1 cellular context compared by ENCODE assay signal in the genomic region with DNA sequence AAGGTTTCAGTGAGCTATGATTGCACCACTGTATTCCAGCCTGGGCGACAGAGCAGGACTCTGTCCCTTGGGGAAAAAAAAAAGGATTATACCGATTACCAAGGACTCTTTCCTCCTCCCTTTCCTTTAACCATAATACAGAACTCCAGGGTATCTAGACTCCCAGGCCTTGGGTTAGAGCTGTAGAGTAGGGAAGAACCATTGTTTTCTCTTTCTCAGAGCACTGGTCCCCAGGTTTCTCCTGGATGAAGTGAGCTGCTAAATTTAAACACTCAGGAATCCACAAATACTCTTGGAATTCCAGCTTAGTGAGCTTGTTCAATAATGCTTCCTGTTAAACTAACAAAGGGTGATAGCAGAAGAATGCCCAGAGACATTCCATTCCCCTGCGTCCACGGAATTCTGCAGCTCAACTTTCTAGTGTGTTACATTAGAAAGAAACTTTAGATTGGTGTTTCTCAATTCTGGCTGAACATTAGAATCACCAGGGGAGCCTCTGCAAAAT.
TF ChIP-seq lines count a peak whose summit lies in the region.

No MANE protein-coding gene starts in this region.

TF ChIP-seq in GM23338, 12 proteins besides CTCF, POLR2A, EP300 and RAD21 (continued from another document):
- TF ChIP-seq, protein P1, sequence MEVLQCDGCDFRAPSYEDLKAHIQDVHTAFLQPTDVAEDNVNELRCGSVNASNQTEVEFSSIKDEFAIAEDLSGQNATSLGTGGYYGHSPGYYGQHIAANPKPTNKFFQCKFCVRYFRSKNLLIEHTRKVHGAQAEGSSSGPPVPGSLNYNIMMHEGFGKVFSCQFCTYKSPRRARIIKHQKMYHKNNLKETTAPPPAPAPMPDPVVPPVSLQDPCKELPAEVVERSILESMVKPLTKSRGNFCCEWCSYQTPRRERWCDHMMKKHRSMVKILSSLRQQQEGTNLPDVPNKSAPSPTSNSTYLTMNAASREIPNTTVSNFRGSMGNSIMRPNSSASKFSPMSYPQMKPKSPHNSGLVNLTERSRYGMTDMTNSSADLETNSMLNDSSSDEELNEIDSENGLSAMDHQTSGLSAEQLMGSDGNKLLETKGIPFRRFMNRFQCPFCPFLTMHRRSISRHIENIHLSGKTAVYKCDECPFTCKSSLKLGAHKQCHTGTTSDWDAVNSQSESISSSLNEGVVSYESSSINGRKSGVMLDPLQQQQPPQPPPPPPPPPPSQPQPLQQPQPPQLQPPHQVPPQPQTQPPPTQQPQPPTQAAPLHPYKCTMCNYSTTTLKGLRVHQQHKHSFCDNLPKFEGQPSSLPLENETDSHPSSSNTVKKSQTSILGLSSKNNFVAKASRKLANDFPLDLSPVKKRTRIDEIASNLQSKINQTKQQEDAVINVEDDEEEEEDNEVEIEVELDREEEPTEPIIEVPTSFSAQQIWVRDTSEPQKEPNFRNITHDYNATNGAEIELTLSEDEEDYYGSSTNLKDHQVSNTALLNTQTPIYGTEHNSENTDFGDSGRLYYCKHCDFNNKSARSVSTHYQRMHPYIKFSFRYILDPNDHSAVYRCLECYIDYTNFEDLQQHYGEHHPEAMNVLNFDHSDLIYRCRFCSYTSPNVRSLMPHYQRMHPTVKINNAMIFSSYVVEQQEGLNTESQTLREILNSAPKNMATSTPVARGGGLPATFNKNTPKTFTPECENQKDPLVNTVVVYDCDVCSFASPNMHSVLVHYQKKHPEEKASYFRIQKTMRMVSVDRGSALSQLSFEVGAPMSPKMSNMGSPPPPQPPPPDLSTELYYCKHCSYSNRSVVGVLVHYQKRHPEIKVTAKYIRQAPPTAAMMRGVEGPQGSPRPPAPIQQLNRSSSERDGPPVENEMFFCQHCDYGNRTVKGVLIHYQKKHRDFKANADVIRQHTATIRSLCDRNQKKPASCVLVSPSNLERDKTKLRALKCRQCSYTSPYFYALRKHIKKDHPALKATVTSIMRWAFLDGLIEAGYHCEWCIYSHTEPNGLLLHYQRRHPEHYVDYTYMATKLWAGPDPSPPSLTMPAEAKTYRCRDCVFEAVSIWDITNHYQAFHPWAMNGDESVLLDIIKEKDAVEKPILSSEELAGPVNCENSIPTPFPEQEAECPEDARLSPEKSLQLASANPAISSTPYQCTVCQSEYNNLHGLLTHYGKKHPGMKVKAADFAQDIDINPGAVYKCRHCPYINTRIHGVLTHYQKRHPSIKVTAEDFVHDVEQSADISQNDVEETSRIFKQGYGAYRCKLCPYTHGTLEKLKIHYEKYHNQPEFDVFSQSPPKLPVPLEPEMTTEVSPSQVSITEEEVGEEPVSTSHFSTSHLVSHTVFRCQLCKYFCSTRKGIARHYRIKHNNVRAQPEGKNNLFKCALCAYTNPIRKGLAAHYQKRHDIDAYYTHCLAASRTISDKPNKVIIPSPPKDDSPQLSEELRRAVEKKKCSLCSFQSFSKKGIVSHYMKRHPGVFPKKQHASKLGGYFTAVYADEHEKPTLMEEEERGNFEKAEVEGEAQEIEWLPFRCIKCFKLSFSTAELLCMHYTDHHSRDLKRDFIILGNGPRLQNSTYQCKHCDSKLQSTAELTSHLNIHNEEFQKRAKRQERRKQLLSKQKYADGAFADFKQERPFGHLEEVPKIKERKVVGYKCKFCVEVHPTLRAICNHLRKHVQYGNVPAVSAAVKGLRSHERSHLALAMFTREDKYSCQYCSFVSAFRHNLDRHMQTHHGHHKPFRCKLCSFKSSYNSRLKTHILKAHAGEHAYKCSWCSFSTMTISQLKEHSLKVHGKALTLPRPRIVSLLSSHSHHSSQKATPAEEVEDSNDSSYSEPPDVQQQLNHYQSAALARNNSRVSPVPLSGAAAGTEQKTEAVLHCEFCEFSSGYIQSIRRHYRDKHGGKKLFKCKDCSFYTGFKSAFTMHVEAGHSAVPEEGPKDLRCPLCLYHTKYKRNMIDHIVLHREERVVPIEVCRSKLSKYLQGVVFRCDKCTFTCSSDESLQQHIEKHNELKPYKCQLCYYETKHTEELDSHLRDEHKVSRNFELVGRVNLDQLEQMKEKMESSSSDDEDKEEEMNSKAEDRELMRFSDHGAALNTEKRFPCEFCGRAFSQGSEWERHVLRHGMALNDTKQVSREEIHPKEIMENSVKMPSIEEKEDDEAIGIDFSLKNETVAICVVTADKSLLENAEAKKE (CRISPR knock-in tag; IDR thresholded peaks at IDR 0.05) = peak; percentile 70
- no peak for TF ChIP-seq ZNF114 (CRISPR knock-in tag; IDR thresholded peaks at IDR 0.05)
